8 cellular contexts compared by ENCODE assay signal in genomic region chr4:140153744-140154571, GRCh38.
A peak's percentile ranks its signal among the peaks of the same experiment; 100 is the strongest.
DNase-seq lines count a peak whose midpoint lies in the region; ATAC-seq and TF ChIP-seq lines count a peak whose summit lies in the region.

Gene MAML3, minus strand, starts transcription at chr4:140154184. Its CDS starts 857 bp downstream, at chr4:140153327.

- H3K9me3 ChIP-seq in HUES6 (ENCODE audit: control insufficient read depth, insufficient read depth, low read depth, low read length): no peaks in the 10 kb centered on the region

- TF ChIP-seq CTCF in AG04449 (IDR thresholded peaks at IDR 0.05; ENCODE audit: insufficient read depth, low read length, missing control alignments): no peak

- peak within 1 kb of the TSS; percentile 91 for H3K9ac ChIP-seq in HUES6 (ENCODE audit: low read length)

- DNase-seq in AG04449 (ENCODE audit: low read depth, low spot score) (peak; percentile 79), NOMO-1 treated with DMSO at 0.1 percent for 48 hours (lab: John Stamatoyannopoulos, UW; ENCODE audit: unreplicated experiment) (peak; percentile 86), medulla oblongata (ENCODE audit: extremely low spot score) (peak; percentile 93)
- DNase-seq in activated CD8-positive, alpha-beta memory T cell treated with anti-CD3 and anti-CD28 coated beads for 48 hours (ENCODE audit: low read depth in 2 of 3, low spot score in 2 of 3): peak; percentile 63 to 65 (median 64)
- DNase-seq in effector CD8-positive, alpha-beta T cell (lab: John Stamatoyannopoulos, UW): peak; percentile 73
- DNase-seq in stimulated activated CD4-positive, alpha-beta T cell treated with anti-CD3 and anti-CD28 coated beads, TNF-alpha, amount 100 ng/mL, for 1 hour (ENCODE audit: low read depth in 3 of 3, low spot score in 1 of 3): peak in 2 of 3 donors; percentile 69 to 72

- H3K27ac ChIP-seq in HUES6 (ENCODE audit: low read depth, low read length): no peak within 1 kb of the TSS; the same call in 1 of the 2 replicates

- CTCF ChIA-PET in AG04449 (lab: Yijun Ruan, JAX): interaction anchor here (0.9 to 2.9 kb wide), 9 partner anchors 72 to 111 kb away, joined by 3 to 11 read pairs (median 3); no protein-coding TSS in a partner anchor

- peak; percentile 44 for ATAC-seq in GM19452 (IDR thresholded peaks at IDR 0.05; ENCODE audit: unreplicated experiment)

- peaks cover 6% of the 10 kb centered on the region; the same call in 1 of the 2 replicates for H3K27me3 ChIP-seq in HUES6 (ENCODE audit: control insufficient read depth, insufficient read depth, low read length)

- no peaks in the 10 kb centered on the region for H3K36me3 ChIP-seq in HUES6 (ENCODE audit: control insufficient read depth, insufficient read depth, low read length)

- POLR2A ChIA-PET in AG04449 (lab: Yijun Ruan, JAX): interaction anchor here (0.6 to 1.4 kb wide), 4 partner anchors 8 to 99 kb away, joined by 3 to 4 read pairs (median 4); no protein-coding TSS in a partner anchor

- H3K4me3 ChIP-seq in AG04449 (ENCODE audit: low read depth, low read length) (peak within 1 kb of the TSS; percentile 79), HUES6 (ENCODE audit: low read depth, low read length) (peak within 1 kb of the TSS; percentile 77)

- peaks cover 6% of the 10 kb centered on the region for H3K4me1 ChIP-seq in HUES6 (ENCODE audit: control insufficient read depth, insufficient read depth, low read length)
